ENCODE assay signal across 17 cellular contexts in the genomic region with DNA sequence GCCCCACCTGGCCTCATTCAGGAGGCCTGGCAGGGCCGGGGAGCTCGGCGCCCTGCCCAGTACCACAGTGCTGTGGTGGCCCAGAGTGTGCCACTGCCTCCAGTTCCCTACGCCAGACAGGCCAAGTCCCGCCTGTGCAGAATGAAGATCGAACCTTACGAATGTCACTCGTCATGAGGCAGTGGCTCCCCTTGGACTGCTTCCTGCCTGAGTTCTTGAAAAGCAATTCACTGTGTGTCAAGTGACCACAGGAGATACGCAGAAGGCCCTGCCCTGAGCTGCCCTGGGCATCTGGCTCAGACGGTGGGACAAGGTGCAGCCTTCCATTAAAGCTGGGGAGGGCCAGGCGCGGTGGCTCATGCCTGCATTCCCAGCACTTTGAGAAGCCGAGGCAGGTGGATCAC. TPM values are rescaled to one million over a fixed set of nuclear protein-coding genes. Genes with fewer than 3 reads are reported as not detected.
DNase-seq lines count a peak whose midpoint lies in the region; ATAC-seq and TF ChIP-seq lines count a peak whose summit lies in the region.
"Had no signal": no experiment of that assay in that cellular context is flagged by ENCODE, and none has a peak within 500 bp of the region (broad histone marks: within the 10 kb centered on the region; RNA-seq: fewer than 3 reads in every experiment).

No MANE protein-coding gene starts in this region.

- H3K79me2 ChIP-seq in GM23248 (ENCODE audit: insufficient read depth) = no peaks in the 10 kb centered on the region

- DNase-seq in activated CD4-positive, alpha-beta memory T cell treated with anti-CD3 and anti-CD28 coated beads for 36 hours = peak; percentile 5
- no peak for DNase-seq in activated CD4-positive, alpha-beta memory T cell treated with anti-CD3 and anti-CD28 coated beads, Interleukin-2, amount 10 ng/mL, durations not matched to agents 7 days and 5 days
- DNase-seq in RWPE2 (ENCODE audit: low spot score) (peak; percentile 29), heart right ventricle (no peak), stomach (peak; percentile 17), GM23248 (no peak), Ammon's horn (ENCODE audit: low spot score) (no peak)
- DNase-seq: activated CD4-positive, alpha-beta T cell treated with anti-CD3 and anti-CD28 coated beads, Interleukin-2, amount 50 U/mL, for 4 hours; glutamatergic neuron; SHP77; stimulated activated CD4-positive, alpha-beta T cell treated with anti-CD3 and anti-CD28 coated beads, Interleukin-12 subunit alpha, Interleukin-12 subunit beta, amount 100 ng/mL, for 4 hours; stimulated activated CD8-positive, alpha-beta memory T cell treated with anti-CD3 and anti-CD28 coated beads, Interleukin-4, amount 100 ng/mL, for 48 hours had no signal

- no peak overlapping the region for H2AFZ ChIP-seq in GM23248

- H3K36me3 ChIP-seq in RWPE2 (ENCODE audit: low read depth) (no peaks in the 10 kb centered on the region), heart right ventricle (no peaks in the 10 kb centered on the region), stomach (no peaks in the 10 kb centered on the region), GM23248 (ENCODE audit: low read depth) (no peaks in the 10 kb centered on the region)

- POLR2A ChIA-PET in activated CD4-positive, alpha-beta memory T cell treated with anti-CD3 and anti-CD28 coated beads for 36 hours (lab: Charles Lee) = no interaction called here
- POLR2A ChIA-PET in activated CD4-positive, alpha-beta memory T cell treated with anti-CD3 and anti-CD28 coated beads, Interleukin-2, amount 10 ng/mL, durations not matched to agents 7 days and 5 days (lab: Charles Lee) = interaction anchor here (1.3 kb wide), 1 partner anchor 9 kb away, joined by 6 read pairs; no protein-coding TSS in a partner anchor

- TF ChIP-seq POLR2A in stomach (IDR thresholded peaks at IDR 0.05) = no peak

- H3F3A ChIP-seq in GM23248 (ENCODE audit: insufficient read depth) = peaks cover 12% of the 10 kb centered on the region; the same call in 1 of the 2 replicates

- H3K27me3 ChIP-seq in RWPE2 (ENCODE audit: insufficient read depth, poor library complexity, severe bottlenecking) (no peaks in the 10 kb centered on the region), heart right ventricle (peaks cover 0 to 30% (median 3%) of the 10 kb centered on the region in 7 donors), stomach (peaks cover 0 to 36% (median 5%) of the 10 kb centered on the region in 3 donors), GM23248 (replicated peaks; ENCODE audit: insufficient read depth) (no peaks in the 10 kb centered on the region)

- H3K36me3 Mint-ChIP-seq in activated CD4-positive, alpha-beta memory T cell treated with anti-CD3 and anti-CD28 coated beads for 36 hours = no peaks in the 10 kb centered on the region
- H3K36me3 Mint-ChIP-seq in activated CD4-positive, alpha-beta memory T cell treated with anti-CD3 and anti-CD28 coated beads, Interleukin-2, amount 10 ng/mL, durations not matched to agents 7 days and 5 days (ENCODE audit: low read depth) = no peaks in the 10 kb centered on the region
- H3K36me3 Mint-ChIP-seq: activated naive CD4-positive, alpha-beta T cell treated with anti-CD3 and anti-CD28 coated beads, Interleukin-2, amount 50 U/mL, for 72 hours; T-cell had no signal

- H3K9ac ChIP-seq in GM23248 = no peak overlapping the region

- ATAC-seq in RWPE2 (ENCODE audit: low read depth) (no peak), heart right ventricle (peak in 5 of 8 donors; percentile 55 to 78 (median 72)), GM19397 (IDR thresholded peaks at IDR 0.05; ENCODE audit: unreplicated experiment) (no peak)
- ATAC-seq: A549; activated naive CD4-positive, alpha-beta T cell treated with anti-CD3 and anti-CD28 coated beads, Interleukin-2, amount 50 U/mL, for 72 hours; T-cell had no signal

- H3K4me2 ChIP-seq in GM23248 (ENCODE audit: unreplicated experiment) = no peak overlapping the region
- H3K4me2 ChIP-seq: A549 had no signal

- no peaks in the 10 kb centered on the region for H4K20me1 ChIP-seq in GM23248 (ENCODE audit: insufficient read depth)

- intact Hi-C loops in activated CD4-positive, alpha-beta memory T cell treated with anti-CD3 and anti-CD28 coated beads for 36 hours (cut with micrococcal nuclease) = no loop called here
- intact Hi-C loops in heart right ventricle (cut with DNase I) = no loop called here
- intact Hi-C loops in stomach (cut with DNase I; ENCODE audit: low total_unique reads) = no loop called here

- TF ChIP-seq CTCF in RWPE2 (IDR thresholded peaks at IDR 0.05; ENCODE audit: poor library complexity, severe bottlenecking) (no peak), heart right ventricle (IDR thresholded peaks at IDR 0.05) (no peak), stomach (IDR thresholded peaks at IDR 0.05) (no peak)

- H3K27me3 Mint-ChIP-seq in activated CD4-positive, alpha-beta memory T cell treated with anti-CD3 and anti-CD28 coated beads for 36 hours = no peaks in the 10 kb centered on the region
- H3K27me3 Mint-ChIP-seq in activated CD4-positive, alpha-beta memory T cell treated with anti-CD3 and anti-CD28 coated beads, Interleukin-2, amount 10 ng/mL, durations not matched to agents 7 days and 5 days = peaks cover 16% of the 10 kb centered on the region

- H3K27ac ChIP-seq in RWPE2 (ENCODE audit: poor library complexity, severe bottlenecking) = no peak overlapping the region
- no peak overlapping the region for H3K27ac ChIP-seq in heart right ventricle
- H3K27ac ChIP-seq in stomach = no peak overlapping the region
- no peak overlapping the region for H3K27ac ChIP-seq in GM23248
- H3K27ac ChIP-seq: A549, C4-2B had no signal

- 73% methylated on average over 13 of the region's 13 CpGs for WGBS in heart right ventricle, 2 donors
- 88 to 92% (median 90%) methylated on average over 12 to 13 of the region's 13 CpGs for WGBS in stomach, 5 donors
- 81 to 83% methylated on average over 13 of the region's 13 CpGs for WGBS in GM23248 (ENCODE audit: low coverage in 1 of 2, low lambda C conversion rate in 2 of 2, missing lambda C conversion rate in 2 of 2), 2 experiments

- H3K4me3 Mint-ChIP-seq in activated CD4-positive, alpha-beta memory T cell treated with anti-CD3 and anti-CD28 coated beads for 36 hours = no peak overlapping the region
- no peak overlapping the region for H3K4me3 Mint-ChIP-seq in activated CD4-positive, alpha-beta memory T cell treated with anti-CD3 and anti-CD28 coated beads, Interleukin-2, amount 10 ng/mL, durations not matched to agents 7 days and 5 days
- H3K4me3 Mint-ChIP-seq: T-cell had no signal

- in situ Hi-C loops in GM23248 (cut with MboI) = no loop called here

- no peaks in the 10 kb centered on the region for H3K4me1 Mint-ChIP-seq in activated CD4-positive, alpha-beta memory T cell treated with anti-CD3 and anti-CD28 coated beads for 36 hours (ENCODE audit: low read depth)
- H3K4me1 Mint-ChIP-seq in activated CD4-positive, alpha-beta memory T cell treated with anti-CD3 and anti-CD28 coated beads, Interleukin-2, amount 10 ng/mL, durations not matched to agents 7 days and 5 days = no peaks in the 10 kb centered on the region
- H3K4me1 Mint-ChIP-seq: T-cell had no signal

- CTCF ChIA-PET in activated CD4-positive, alpha-beta memory T cell treated with anti-CD3 and anti-CD28 coated beads for 36 hours (lab: Charles Lee) = interaction anchor here (1.2 kb wide), 1 partner anchor 16 kb away, joined by 3 read pairs; no protein-coding TSS in a partner anchor
- CTCF ChIA-PET in activated CD4-positive, alpha-beta memory T cell treated with anti-CD3 and anti-CD28 coated beads, Interleukin-2, amount 10 ng/mL, durations not matched to agents 7 days and 5 days (lab: Charles Lee) = interaction anchor here (1.4 kb wide), 1 partner anchor 16 kb away, joined by 3 read pairs; no protein-coding TSS in a partner anchor

- H3K9me2 ChIP-seq in GM23248 (ENCODE audit: insufficient read depth) = no peaks in the 10 kb centered on the region

- H3K9me3 Mint-ChIP-seq in activated CD4-positive, alpha-beta memory T cell treated with anti-CD3 and anti-CD28 coated beads for 36 hours = no peaks in the 10 kb centered on the region
- no peaks in the 10 kb centered on the region for H3K9me3 Mint-ChIP-seq in activated CD4-positive, alpha-beta memory T cell treated with anti-CD3 and anti-CD28 coated beads, Interleukin-2, amount 10 ng/mL, durations not matched to agents 7 days and 5 days
- H3K9me3 Mint-ChIP-seq: activated naive CD4-positive, alpha-beta T cell treated with anti-CD3 and anti-CD28 coated beads, Interleukin-2, amount 50 U/mL, for 72 hours; T-cell had no signal

- H3K4me3 ChIP-seq in RWPE2 (ENCODE audit: severe bottlenecking) = no peak overlapping the region
- H3K4me3 ChIP-seq in heart right ventricle = no peak overlapping the region
- H3K4me3 ChIP-seq in stomach = no peak overlapping the region
- no peak overlapping the region for H3K4me3 ChIP-seq in GM23248
- H3K4me3 ChIP-seq: A549 had no signal

- H3K9me3 ChIP-seq in RWPE2 (ENCODE audit: severe bottlenecking) (no peaks in the 10 kb centered on the region), heart right ventricle (no peaks in the 10 kb centered on the region), stomach (no peaks in the 10 kb centered on the region), GM23248 (ENCODE audit: low read depth) (no peaks in the 10 kb centered on the region)
- H3K9me3 ChIP-seq: A549 had no signal

- peaks cover 6% of the 10 kb centered on the region for H3K4me1 ChIP-seq in RWPE2 (ENCODE audit: insufficient read depth, poor library complexity, severe bottlenecking)
- peaks cover 0 to 7% (median 0%) of the 10 kb centered on the region in 9 donors for H3K4me1 ChIP-seq in heart right ventricle
- no peaks in the 10 kb centered on the region for H3K4me1 ChIP-seq in stomach
- peaks cover 6% of the 10 kb centered on the region; the same call in 1 of the 2 replicates for H3K4me1 ChIP-seq in GM23248 (ENCODE audit: insufficient read depth)

- H3K27ac Mint-ChIP-seq in activated CD4-positive, alpha-beta memory T cell treated with anti-CD3 and anti-CD28 coated beads for 36 hours = no peak overlapping the region
- no peak overlapping the region for H3K27ac Mint-ChIP-seq in activated CD4-positive, alpha-beta memory T cell treated with anti-CD3 and anti-CD28 coated beads, Interleukin-2, amount 10 ng/mL, durations not matched to agents 7 days and 5 days
- H3K27ac Mint-ChIP-seq: activated naive CD4-positive, alpha-beta T cell treated with anti-CD3 and anti-CD28 coated beads, Interleukin-2, amount 50 U/mL, for 72 hours; T-cell had no signal

- TF ChIP-seq EP300 in stomach (IDR thresholded peaks at IDR 0.05) = no peak

RNA-seq across cellular contexts. Expression of a gene that starts 49.6 kb away (rescaled TPM):
- total RNA-seq in activated CD4-positive, alpha-beta memory T cell treated with anti-CD3 and anti-CD28 coated beads for 36 hours = 10 to 100 TPM; 38.6 to 38.8 TPM
- total RNA-seq in activated CD4-positive, alpha-beta memory T cell treated with anti-CD3 and anti-CD28 coated beads, Interleukin-2, amount 10 ng/mL, durations not matched to agents 7 days and 5 days = 10 to 100 TPM; 51.5 to 52.7 TPM
- total RNA-seq in heart right ventricle (1 to 10 TPM; 1.7 to 4.7 (median 2.3) TPM), stomach (10 to 100 TPM in 1 of 5 donors, 1 to 10 TPM in 3, under 1 TPM in 1; 0.58 to 26.8 (median 3.5) TPM)
- polyA plus RNA-seq in heart right ventricle (1 to 10 TPM in 1 of 2 donors, under 1 TPM in 1; 0.37 to 1.1 TPM), stomach (1 to 10 TPM in 2 of 3 donors, under 1 TPM in 1; 0.81 to 2.9 (median 1.1) TPM), GM23248 (2016; fragmentation: Nextera tagmentation; extraction: Ambion mirVana) (1.3 TPM in 2 replicates)
- total RNA-seq in GM23248 (2014; rRNA removed; shearing (Covaris generic)) = 6.3 and 8.9 TPM in 2 replicates

Comparison
In these comparisons a context has a peak if more than half of its experiments do, and no peak if none do; other contexts are left out.
1. DNase-seq: peak in activated CD4-positive, alpha-beta memory T cell treated with anti-CD3 and anti-CD28 coated beads for 36 hours (single experiment), RWPE2 (single experiment) and stomach (single experiment); none in activated CD4-positive, alpha-beta memory T cell treated with anti-CD3 and anti-CD28 coated beads, Interleukin-2, amount 10 ng/mL, durations not matched to agents 7 days and 5 days (single experiment), heart right ventricle (0 of 2), GM23248 (single experiment) and Ammon's horn (single experiment).
2. ATAC-seq: peak in heart right ventricle (5 of 8); none in RWPE2 (single experiment) and GM19397 (single experiment).